ENCODE assay signal across 24 cellular contexts in genomic region chr2:238157506-238158017, GRCh38. TPM values are rescaled to one million over a fixed set of nuclear protein-coding genes. Genes with fewer than 3 reads are reported as not detected.
DNase-seq lines count a peak whose midpoint lies in the region; ATAC-seq and TF ChIP-seq lines count a peak whose summit lies in the region.
"Had no signal": no experiment of that assay in that cellular context is flagged by ENCODE, and none has a peak within 500 bp of the region (broad histone marks: within the 10 kb centered on the region; RNA-seq: fewer than 3 reads in every experiment).

No MANE protein-coding gene starts in this region.

- dilution Hi-C loops in IMR-90 (cut with HindIII; ENCODE audit: low sequenced_read_pairs, unreplicated experiment): no loop called here

- H3K9ac ChIP-seq in IMR-90 (ENCODE audit: low read depth, low read length) (no peak overlapping the region), neuronal stem cell (ENCODE audit: low read depth, low read length, poor library complexity) (peak overlapping the region; percentile 63)
- H3K9ac ChIP-seq: parathyroid adenoma had no signal

- peak overlapping the region; percentile 75 for H2BK12ac ChIP-seq in neuronal stem cell (ENCODE audit: low read length)

- no peak overlapping the region for H3K27ac ChIP-seq in IMR-90 (ENCODE audit: insufficient read depth, low read length)
- H3K27ac ChIP-seq in neuronal stem cell (replicated peaks; ENCODE audit: low read length): no peak overlapping the region
- H3K27ac ChIP-seq: parathyroid adenoma, SJSA1, tibial nerve had no signal

- peaks cover 19% of the 10 kb centered on the region for H3K4me1 Mint-ChIP-seq in chondrocyte (ENCODE audit: low read depth)
- peaks cover 11% of the 10 kb centered on the region for H3K4me1 Mint-ChIP-seq in activated CD8-positive, alpha-beta T cell treated with anti-CD3 and anti-CD28 coated beads for 36 hours (ENCODE audit: low read depth)

- H2BK5ac ChIP-seq in IMR-90 (ENCODE audit: low read depth, low read length, poor library complexity, severe bottlenecking): no peak overlapping the region
- no peak overlapping the region for H2BK5ac ChIP-seq in neuronal stem cell (ENCODE audit: low read length)

- no peak overlapping the region for H4K91ac ChIP-seq in IMR-90 (ENCODE audit: insufficient read depth, low read depth, low read length)
- H4K91ac ChIP-seq in neuronal stem cell (ENCODE audit: low read depth, low read length, poor library complexity): no peak overlapping the region

- H3K36me3 Mint-ChIP-seq in chondrocyte (ENCODE audit: low read depth): peaks cover 2% of the 10 kb centered on the region
- no peaks in the 10 kb centered on the region for H3K36me3 Mint-ChIP-seq in activated CD8-positive, alpha-beta T cell treated with anti-CD3 and anti-CD28 coated beads for 36 hours (ENCODE audit: low read depth)

- H3K79me1 ChIP-seq in IMR-90 (ENCODE audit: low read depth in 1 of 2, low read length in 2 of 2) (no peaks in the 10 kb centered on the region; a peak in 1 of 4 replicates), neuronal stem cell (ENCODE audit: low read depth, low read length) (peaks cover 3% of the 10 kb centered on the region)

- POLR2A ChIA-PET in IMR-90 (lab: Charles Lee; ENCODE audit: unreplicated experiment): no interaction called here
- POLR2A ChIA-PET in activated CD8-positive, alpha-beta T cell treated with anti-CD3 and anti-CD28 coated beads for 36 hours (lab: Charles Lee): no interaction called here

- H2BK120ac ChIP-seq in IMR-90 (ENCODE audit: low read depth, low read length): no peak overlapping the region
- H2BK120ac ChIP-seq in neuronal stem cell (ENCODE audit: low read depth, low read length): no peak overlapping the region

- peaks cover 8% of the 10 kb centered on the region for H3K9me3 Mint-ChIP-seq in chondrocyte (ENCODE audit: low read depth)
- H3K9me3 Mint-ChIP-seq in activated CD8-positive, alpha-beta T cell treated with anti-CD3 and anti-CD28 coated beads for 36 hours: peaks cover 4% of the 10 kb centered on the region
- H3K9me3 Mint-ChIP-seq: effector memory CD8-positive, alpha-beta T cell; T-helper 1 cell treated with Interleukin-12 subunit alpha and Interleukin-12 subunit beta and Interleukin-4 antibody, amounts not matched to agents 30 μg/mL and 1 μg/mL, for 36 hours had no signal

- H3K4ac ChIP-seq in IMR-90 (ENCODE audit: low read depth, low read length) (no peak overlapping the region), neuronal stem cell (ENCODE audit: low read length) (peak overlapping the region; percentile 66)

- intact Hi-C loops in IMR-90 (cut with micrococcal nuclease): no loop called here
- intact Hi-C loops in activated CD8-positive, alpha-beta T cell treated with anti-CD3 and anti-CD28 coated beads for 36 hours (cut with micrococcal nuclease): no loop called here

- H2AK9ac ChIP-seq in IMR-90 (replicated peaks; ENCODE audit: low read depth, low read length, poor library complexity): peak overlapping the region; percentile 59

- no peak overlapping the region for H3K23ac ChIP-seq in IMR-90 (ENCODE audit: low read depth, low read length)
- H3K23ac ChIP-seq in neuronal stem cell (ENCODE audit: low read depth, low read length, poor library complexity): no peak overlapping the region

- H2AK5ac ChIP-seq in IMR-90 (ENCODE audit: low read depth, low read length): no peak overlapping the region
- H2AK5ac ChIP-seq in neuronal stem cell (ENCODE audit: low read depth, low read length): peak overlapping the region; percentile 46

- no peak overlapping the region for H3K14ac ChIP-seq in IMR-90 (replicated peaks; ENCODE audit: low read depth, low read length)
- H3K14ac ChIP-seq in neuronal stem cell (ENCODE audit: low read length): peak overlapping the region; percentile 21

- no peaks in the 10 kb centered on the region for H3K27me3 Mint-ChIP-seq in chondrocyte (ENCODE audit: low read depth)
- H3K27me3 Mint-ChIP-seq in activated CD8-positive, alpha-beta T cell treated with anti-CD3 and anti-CD28 coated beads for 36 hours: peaks cover 11% of the 10 kb centered on the region

- H3K27ac Mint-ChIP-seq in chondrocyte (ENCODE audit: unreplicated experiment): no peak overlapping the region
- no peak overlapping the region for H3K27ac Mint-ChIP-seq in activated CD8-positive, alpha-beta T cell treated with anti-CD3 and anti-CD28 coated beads for 36 hours
- H3K27ac Mint-ChIP-seq: effector memory CD8-positive, alpha-beta T cell; T-helper 1 cell treated with Interleukin-12 subunit alpha and Interleukin-12 subunit beta and Interleukin-4 antibody, amounts not matched to agents 30 μg/mL and 1 μg/mL, for 36 hours had no signal

- no peak overlapping the region; the same call in 2 of the 3 replicates for H2BK15ac ChIP-seq in IMR-90 (ENCODE audit: low read depth, low read length)
- peak overlapping the region; percentile 60 for H2BK15ac ChIP-seq in neuronal stem cell (ENCODE audit: low read length)

- TF ChIP-seq CTCF in IMR-90 (conservative IDR thresholded peaks at IDR 0.05; ENCODE audit: low read depth, low read length) (no peak), chondrocyte (IDR thresholded peaks at IDR 0.05) (no peak)
- TF ChIP-seq CTCF in activated CD8-positive, alpha-beta T cell treated with anti-CD3 and anti-CD28 coated beads for 36 hours (IDR thresholded peaks at IDR 0.05): no peak

- H3K9me1 ChIP-seq in IMR-90 (ENCODE audit: insufficient read depth, low read length): 0 out of 2 replicates have a peak, but pooled peaks cover 7% of the 10 kb centered on the region

- H3K4me1 ChIP-seq in IMR-90 (ENCODE audit: control insufficient read depth, insufficient read depth, low read length) (peaks cover 18% of the 10 kb centered on the region), neuronal stem cell (ENCODE audit: control insufficient read depth in 2 of 2, insufficient read depth in 1 of 2, low read depth in 1 of 2, low read length in 2 of 2) (peaks cover 6 to 9% of the 10 kb centered on the region in 2 donors)
- H3K4me1 ChIP-seq: Caco-2, parathyroid adenoma had no signal

- no peak overlapping the region for H4K5ac ChIP-seq in IMR-90 (ENCODE audit: low read depth, low read length)

- TF ChIP-seq RAD21 in IMR-90 (IDR thresholded peaks at IDR 0.05; ENCODE audit: low read length): no peak

- no peak overlapping the region for H4K8ac ChIP-seq in IMR-90 (ENCODE audit: low read depth in 2 of 2, low read length in 2 of 2)
- no peak overlapping the region for H4K8ac ChIP-seq in neuronal stem cell (ENCODE audit: low read depth, low read length)

- TF ChIP-seq POLR2A in IMR-90 (IDR thresholded peaks at IDR 0.05; ENCODE audit: low read depth, low read length): no peak

- no peak overlapping the region for H3K56ac ChIP-seq in IMR-90 (ENCODE audit: extremely low read depth, insufficient read depth, low read length)

- H3K18ac ChIP-seq in IMR-90 (ENCODE audit: low read depth, low read length) (no peak overlapping the region), neuronal stem cell (ENCODE audit: low read length) (peak overlapping the region; percentile 64)

- H3K27me3 ChIP-seq in IMR-90 (ENCODE audit: control insufficient read depth, insufficient read depth, low read length): no peaks in the 10 kb centered on the region
- H3K27me3 ChIP-seq in neuronal stem cell (ENCODE audit: control insufficient read depth in 3 of 3, insufficient read depth in 3 of 3, low read depth in 1 of 3, low read length in 3 of 3): peaks cover 8 to 47% (median 18%) of the 10 kb centered on the region in 3 experiments
- H3K27me3 ChIP-seq: SJSA1 had no signal

- H3K9me3 ChIP-seq in IMR-90 (ENCODE audit: control insufficient read depth, insufficient read depth, low read length) (no peaks in the 10 kb centered on the region), neuronal stem cell (replicated peaks in 1 of 2; ENCODE audit: control insufficient read depth in 2 of 2, insufficient read depth in 1 of 2, low read depth in 1 of 2, low read length in 2 of 2) (peaks cover 0 to 8% of the 10 kb centered on the region in 2 donors)
- H3K9me3 ChIP-seq: Caco-2, SJSA1, tibial nerve had no signal

- ATAC-seq in IMR-90 (ENCODE audit: low read depth): no peak
- no peak for ATAC-seq in activated CD4-positive, CD25-positive, alpha-beta regulatory T cell treated with anti-CD3 and anti-CD28 coated beads, Interleukin-2, amount 50 U/mL, for 24 hours
- no peak for ATAC-seq in activated CD8-positive, alpha-beta T cell treated with anti-CD3 and anti-CD28 coated beads for 36 hours
- ATAC-seq: effector memory CD8-positive, alpha-beta T cell; stimulated activated naive CD8-positive, alpha-beta T cell treated with anti-CD3 and anti-CD28 coated beads, Interleukin-15, Interleukin-2, amounts not matched to agents 100 U/mL and 50 U/mL, for 24 hours had no signal

- no peak overlapping the region for H3K4me2 ChIP-seq in IMR-90 (ENCODE audit: low read depth, low read length)
- no peak overlapping the region for H3K4me2 ChIP-seq in neuronal stem cell (ENCODE audit: insufficient read depth, low read length, poor library complexity, severe bottlenecking)

- BruUV-seq in IMR-90 (replicated peaks; lab: Mats Ljungman, UMichigan): no TSS peak

- CTCF ChIA-PET in IMR-90 (lab: Yijun Ruan, JAX): no interaction called here
- CTCF ChIA-PET in activated CD8-positive, alpha-beta T cell treated with anti-CD3 and anti-CD28 coated beads for 36 hours (lab: Charles Lee): no interaction called here

- DNase-seq in DMS153 treated with DMSO at 0.1 percent for 48 hours (lab: John Stamatoyannopoulos, UW; ENCODE audit: unreplicated experiment) (peak; percentile 42), IMR-90 (no peak), chondrocyte (ENCODE audit: low spot score) (peak; percentile 84), neuronal stem cell (ENCODE audit: low spot score) (no peak), GDM1 (lab: John Stamatoyannopoulos, UW) (no peak)
- DNase-seq in activated CD8-positive, alpha-beta T cell treated with anti-CD3 and anti-CD28 coated beads for 36 hours: no peak
- DNase-seq: activated CD4-positive, alpha-beta T cell treated with anti-CD3 and anti-CD28 coated beads, Interleukin-2, amount 50 U/mL, for 48 hours; activated naive CD4-positive, alpha-beta T cell treated with anti-CD3 and anti-CD28 coated beads, Interleukin-2, amount 50 U/mL, for 16 hours; activated T-cell treated with anti-CD3 and anti-CD28 coated beads for 4 hours; AML-193; effector memory CD8-positive, alpha-beta T cell; GOT3; NCI-H187 treated with DMSO at 0.1 percent for 48 hours; NCI-H748 treated with DMSO at 0.1 percent for 48 hours; OCI-M1; stimulated activated CD4-positive, alpha-beta T cell treated with anti-CD3 and anti-CD28 coated beads, Interleukin-2, amount 100 ng/mL, for 24 hours; stimulated activated naive CD8-positive, alpha-beta T cell treated with anti-CD3 and anti-CD28 coated beads, Interleukin-15, Interleukin-2, amounts not matched to agents 100 U/mL and 50 U/mL, for 24 hours had no signal

- 100% methylated on average over 2 of the region's 14 CpGs; no CpG with 5 or more reads in 1 of the 2 experiments for WGBS in IMR-90 (ENCODE audit: extremely low coverage in 2 of 2, insufficient read length in 1 of 2), 2 experiments
- no CpG with 5 or more reads among the region's 14 CpGs for WGBS in neuronal stem cell (ENCODE audit: extremely low coverage in 2 of 2, insufficient read length in 2 of 2, insufficient replicate concordance in 1 of 2), 2 donors

- H3K36me3 ChIP-seq in IMR-90 (ENCODE audit: control insufficient read depth, insufficient read depth, low read length) (no peaks in the 10 kb centered on the region), neuronal stem cell (replicated peaks in 1 of 2; ENCODE audit: control insufficient read depth in 2 of 2, insufficient read depth in 2 of 2, low read length in 2 of 2) (no peaks in the 10 kb centered on the region)
- H3K36me3 ChIP-seq: SJSA1, tibial nerve had no signal

- in situ Hi-C loops in IMR-90 (cut with MboI; ENCODE audit: low sequenced_read_pairs): no loop called here

- H3K4me3 Mint-ChIP-seq in chondrocyte (ENCODE audit: unreplicated experiment): no peak overlapping the region
- no peak overlapping the region for H3K4me3 Mint-ChIP-seq in activated CD8-positive, alpha-beta T cell treated with anti-CD3 and anti-CD28 coated beads for 36 hours

- H4K20me1 ChIP-seq in IMR-90 (ENCODE audit: insufficient read depth, low read length): no peaks in the 10 kb centered on the region

- H2AFZ ChIP-seq in IMR-90 (replicated peaks; ENCODE audit: low read length, poor library complexity): no peak overlapping the region
- H2AFZ ChIP-seq in neuronal stem cell (ENCODE audit: low read length): no peak overlapping the region
- H2AFZ ChIP-seq: parathyroid adenoma had no signal

- H3K4me3 ChIP-seq in IMR-90 (ENCODE audit: insufficient read depth, low read depth, low read length): no peak overlapping the region
- H3K4me3 ChIP-seq in neuronal stem cell (ENCODE audit: low read length in 2 of 2): no peak overlapping the region
- H3K4me3 ChIP-seq: SJSA1, tibial nerve had no signal

- H2BK20ac ChIP-seq in IMR-90 (ENCODE audit: low read depth, low read length): no peak overlapping the region

RNA-seq across cellular contexts. Expression of gene ERFE, which starts 1.2 kb away (rescaled TPM):
- total RNA-seq in IMR-90 (2012; rRNA removed) (0.56 and 1.3 TPM in 2 replicates), chondrocyte (1.8 to 10.3 TPM (median 9.4 TPM) in 3 replicates)
- 3.5 and 3.8 TPM in 2 replicates for polyA plus RNA-seq in IMR-90 (2012; rRNA removed)
- polyA plus RNA-seq in IMR-90 (2012; cell fraction: cytosol; rRNA removed): 1.3 and 5.0 TPM in 2 replicates
- polyA plus RNA-seq in IMR-90 (2012; cell fraction: nucleus; rRNA removed; ENCODE audit: low replicate concordance): 6.8 and 8.6 TPM in 2 replicates
- polyA plus RNA-seq in neuronal stem cell (2013, experiment 1 of 2): 0.43 TPM
- polyA plus RNA-seq in neuronal stem cell (2013, experiment 2 of 2): 0.37 TPM
- 1 to 10 TPM in 1 of 2 experiments, under 1 TPM in 1; 0.99 to 1.0 TPM for total RNA-seq in activated CD8-positive, alpha-beta T cell treated with anti-CD3 and anti-CD28 coated beads for 36 hours
- total RNA-seq: tibial nerve had no signal

RNA-seq across cellular contexts. Expression of gene KLHL30, which starts 19.1 kb away (rescaled TPM):
- total RNA-seq in IMR-90 (2012; rRNA removed): under 0.01 TPM in 1 of 2 replicates, not detected in the other
- polyA plus RNA-seq in IMR-90 (2012; rRNA removed): 0.03 TPM in 2 replicates
- 0.02 and 0.08 TPM in 2 replicates for polyA plus RNA-seq in IMR-90 (2012; cell fraction: cytosol; rRNA removed)
- polyA plus RNA-seq in IMR-90 (2012; cell fraction: nucleus; rRNA removed; ENCODE audit: low replicate concordance): 0.06 and 0.14 TPM in 2 replicates
- 12.2 to 25.6 TPM (median 24.4 TPM) in 3 replicates for total RNA-seq in chondrocyte
- polyA plus RNA-seq in neuronal stem cell (2013, experiment 1 of 2): 0.06 TPM
- polyA plus RNA-seq in neuronal stem cell (2013, experiment 2 of 2): 0.07 TPM
- not detected for total RNA-seq in activated CD8-positive, alpha-beta T cell treated with anti-CD3 and anti-CD28 coated beads for 36 hours

RNA-seq across cellular contexts. Expression of gene ILKAP, which starts 45.9 kb away (rescaled TPM):
- total RNA-seq in IMR-90 (2012; rRNA removed) (13.3 and 15.3 TPM in 2 replicates), chondrocyte (24.9 to 36.7 TPM (median 29.7 TPM) in 3 replicates)
- 44.2 and 44.4 TPM in 2 replicates for polyA plus RNA-seq in IMR-90 (2012; rRNA removed)
- 23.3 and 46.0 TPM in 2 replicates for polyA plus RNA-seq in IMR-90 (2012; cell fraction: cytosol; rRNA removed)
- 79.8 and 140 TPM in 2 replicates for polyA plus RNA-seq in IMR-90 (2012; cell fraction: nucleus; rRNA removed; ENCODE audit: low replicate concordance)
- polyA plus RNA-seq in neuronal stem cell (2013, experiment 1 of 2): 21.1 TPM
- 19.3 TPM for polyA plus RNA-seq in neuronal stem cell (2013, experiment 2 of 2)
- total RNA-seq in activated CD8-positive, alpha-beta T cell treated with anti-CD3 and anti-CD28 coated beads for 36 hours: 10 to 100 TPM; 42.1 to 43.3 TPM

RNA-seq across cellular contexts. Expression of gene ESPNL, which starts 57.4 kb away (rescaled TPM):
- total RNA-seq in IMR-90 (2012; rRNA removed) (1.4 and 2.0 TPM in 2 replicates), chondrocyte (0.07 to 0.17 TPM (median 0.15 TPM) in 3 replicates)
- polyA plus RNA-seq in IMR-90 (2012; rRNA removed): 2.0 and 2.6 TPM in 2 replicates
- 3.2 and 3.7 TPM in 2 replicates for polyA plus RNA-seq in IMR-90 (2012; cell fraction: cytosol; rRNA removed)
- polyA plus RNA-seq in IMR-90 (2012; cell fraction: nucleus; rRNA removed; ENCODE audit: low replicate concordance): 2.9 and 9.5 TPM in 2 replicates
- 0.45 TPM for polyA plus RNA-seq in neuronal stem cell (2013, experiment 1 of 2)
- polyA plus RNA-seq in neuronal stem cell (2013, experiment 2 of 2): 0.46 TPM
- total RNA-seq in activated CD8-positive, alpha-beta T cell treated with anti-CD3 and anti-CD28 coated beads for 36 hours: under 1 TPM; 0.11 to 0.27 TPM
- total RNA-seq: astrocyte, Caco-2 had no signal

Comparison
In these comparisons a context has a peak if more than half of its experiments do, and no peak if none do; other contexts are left out.
1. DNase-seq: peak in DMS153 treated with DMSO at 0.1 percent for 48 hours (single experiment) and chondrocyte (single experiment); none in IMR-90 (single experiment), neuronal stem cell (single experiment), GDM1 (single experiment) and activated CD8-positive, alpha-beta T cell treated with anti-CD3 and anti-CD28 coated beads for 36 hours (single experiment).
2. RNA of gene KLHL30, which starts 19.1 kb away (total RNA-seq): 12.2 to 25.6 TPM in chondrocyte; under 0.01 TPM in IMR-90 and not detected in activated CD8-positive, alpha-beta T cell treated with anti-CD3 and anti-CD28 coated beads for 36 hours; every median in the first group is over 10 times any median in the second.